32 cellular contexts compared by ENCODE assay signal in genomic region chr22:23380911-23381310, GRCh38.
"Had no signal": no experiment of that assay in that cellular context is flagged by ENCODE, and none has a peak within 500 bp of the region (broad histone marks: within the 10 kb centered on the region; RNA-seq: fewer than 3 reads in every experiment).

No MANE protein-coding gene starts in this region.

- H3K36me3 ChIP-seq: adrenal gland, gastrocnemius medialis, sigmoid colon, suprapubic skin, tibial artery had no signal

- DNase-seq: activated CD4-positive, alpha-beta memory T cell treated with anti-CD3 and anti-CD28 coated beads for 36 hours; activated CD4-positive, alpha-beta T cell treated with anti-CD3 and anti-CD28 coated beads for 48 hours; activated effector memory CD4-positive, alpha-beta T cell treated with anti-CD3 and anti-CD28 coated beads, Interleukin-2, amount 50 U/mL, for 16 hours; activated naive CD4-positive, alpha-beta T cell treated with anti-CD3 and anti-CD28 coated beads for 36 hours; activated naive CD8-positive, alpha-beta T cell treated with anti-CD3 and anti-CD28 coated beads for 36 hours; activated T-cell treated with anti-CD3 and anti-CD28 coated beads for 4 hours; adrenal gland; body of pancreas; dorsolateral prefrontal cortex; effector memory CD4-positive, alpha-beta T cell; erythroblast; gastrocnemius medialis; glutamatergic neuron; islet precursor cell; left ventricle myocardium superior; midbrain; naive thymus-derived CD4-positive, alpha-beta T cell; psoas muscle; sigmoid colon; small intestine; stimulated activated CD4-positive, alpha-beta T cell treated with anti-CD3 and anti-CD28 coated beads, Interleukin-4, amount 100 ng/mL, for 24 hours; SW 1271; T-helper 9 cell had no signal

- H3K27me3 Mint-ChIP-seq: activated naive CD8-positive, alpha-beta T cell treated with anti-CD3 and anti-CD28 coated beads for 36 hours had no signal

- H3K36me3 Mint-ChIP-seq: activated CD4-positive, alpha-beta memory T cell treated with anti-CD3 and anti-CD28 coated beads for 36 hours; activated naive CD8-positive, alpha-beta T cell treated with anti-CD3 and anti-CD28 coated beads for 36 hours; naive thymus-derived CD4-positive, alpha-beta T cell; stimulated activated effector memory CD8-positive, alpha-beta T cell treated with anti-CD3 and anti-CD28 coated beads, Interleukin-12 subunit alpha, Interleukin-12 subunit beta, amount 100 ng/mL, for 72 hours had no signal

- H3K9me3 Mint-ChIP-seq: activated CD4-positive, alpha-beta memory T cell treated with anti-CD3 and anti-CD28 coated beads for 36 hours; activated naive CD4-positive, alpha-beta T cell treated with anti-CD3 and anti-CD28 coated beads for 36 hours; activated naive CD8-positive, alpha-beta T cell treated with anti-CD3 and anti-CD28 coated beads for 36 hours; activated T-helper 1 cell treated with anti-CD3 and anti-CD28 coated beads, Interleukin-12 subunit alpha, Interleukin-12 subunit beta, Interleukin-2, Interleukin-4 antibody, amounts not matched to agents 30 ng/mL and 10 ng/mL and 1 ng/mL, durations not matched to agents 14 hours and 24 hours and 36 hours; naive thymus-derived CD4-positive, alpha-beta T cell; stimulated activated effector memory CD8-positive, alpha-beta T cell treated with anti-CD3 and anti-CD28 coated beads, Interleukin-12 subunit alpha, Interleukin-12 subunit beta, amount 100 ng/mL, for 72 hours; T-helper 1 cell treated with Interleukin-12 subunit alpha and Interleukin-12 subunit beta and Interleukin-4 antibody, amounts not matched to agents 30 μg/mL and 1 μg/mL, for 36 hours had no signal

- FAIRE-seq: small intestine, TTC549 had no signal

- H3K4me1 ChIP-seq: adrenal gland, gastrocnemius medialis, psoas muscle had no signal

- H3K4me1 Mint-ChIP-seq: activated naive CD8-positive, alpha-beta T cell treated with anti-CD3 and anti-CD28 coated beads for 36 hours; naive thymus-derived CD4-positive, alpha-beta T cell had no signal

- H3K27ac ChIP-seq: adrenal gland, body of pancreas, coronary artery, dorsolateral prefrontal cortex, gastrocnemius medialis, psoas muscle, sigmoid colon, SK-N-MC, suprapubic skin, tibial artery, VCaP had no signal

- H3K9me3 ChIP-seq: adrenal gland, body of pancreas, gastrocnemius medialis, psoas muscle, sigmoid colon, suprapubic skin, tibial artery had no signal

- H3K27ac Mint-ChIP-seq: activated CD4-positive, alpha-beta memory T cell treated with anti-CD3 and anti-CD28 coated beads for 36 hours; activated naive CD4-positive, alpha-beta T cell treated with anti-CD3 and anti-CD28 coated beads for 36 hours; activated naive CD8-positive, alpha-beta T cell treated with anti-CD3 and anti-CD28 coated beads for 36 hours; activated T-helper 1 cell treated with anti-CD3 and anti-CD28 coated beads, Interleukin-12 subunit alpha, Interleukin-12 subunit beta, Interleukin-2, Interleukin-4 antibody, amounts not matched to agents 30 ng/mL and 10 ng/mL and 1 ng/mL, durations not matched to agents 14 hours and 24 hours and 36 hours; naive thymus-derived CD4-positive, alpha-beta T cell; stimulated activated effector memory CD8-positive, alpha-beta T cell treated with anti-CD3 and anti-CD28 coated beads, Interleukin-12 subunit alpha, Interleukin-12 subunit beta, amount 100 ng/mL, for 72 hours; T-helper 1 cell treated with Interleukin-12 subunit alpha and Interleukin-12 subunit beta and Interleukin-4 antibody, amounts not matched to agents 30 μg/mL and 1 μg/mL, for 36 hours had no signal

- ATAC-seq: body of pancreas; gastrocnemius medialis; left ventricle myocardium superior; naive thymus-derived CD4-positive, alpha-beta T cell; psoas muscle; stimulated activated effector memory CD8-positive, alpha-beta T cell treated with anti-CD3 and anti-CD28 coated beads, Interleukin-12 subunit alpha, Interleukin-12 subunit beta, amount 100 ng/mL, for 72 hours had no signal

- H3K4me3 Mint-ChIP-seq: activated CD4-positive, alpha-beta memory T cell treated with anti-CD3 and anti-CD28 coated beads for 36 hours; activated naive CD4-positive, alpha-beta T cell treated with anti-CD3 and anti-CD28 coated beads for 36 hours; activated naive CD8-positive, alpha-beta T cell treated with anti-CD3 and anti-CD28 coated beads for 36 hours; activated T-helper 1 cell treated with anti-CD3 and anti-CD28 coated beads, Interleukin-12 subunit alpha, Interleukin-12 subunit beta, Interleukin-2, Interleukin-4 antibody, amounts not matched to agents 30 ng/mL and 10 ng/mL and 1 ng/mL, durations not matched to agents 14 hours and 24 hours and 36 hours; naive thymus-derived CD4-positive, alpha-beta T cell; stimulated activated effector memory CD8-positive, alpha-beta T cell treated with anti-CD3 and anti-CD28 coated beads, Interleukin-12 subunit alpha, Interleukin-12 subunit beta, amount 100 ng/mL, for 72 hours; T-helper 1 cell treated with Interleukin-12 subunit alpha and Interleukin-12 subunit beta and Interleukin-4 antibody, amounts not matched to agents 30 μg/mL and 1 μg/mL, for 36 hours had no signal

- H3K27me3 ChIP-seq: adrenal gland, body of pancreas, dorsolateral prefrontal cortex, gastrocnemius medialis, sigmoid colon had no signal

- H3K4me3 ChIP-seq: adrenal gland, body of pancreas, coronary artery, dorsolateral prefrontal cortex, gastrocnemius medialis, psoas muscle, sigmoid colon, SK-N-MC, suprapubic skin, tibial artery had no signal
